In genomic region chr12:64675795-64676194, GRCh38 we compare ENCODE assay signal across 10 cellular contexts.
A peak's percentile ranks its signal among the peaks of the same experiment; 100 is the strongest.
DNase-seq lines count a peak whose midpoint lies in the region; ATAC-seq, FAIRE-seq and TF ChIP-seq lines count a peak whose summit lies in the region.
"Had no signal": no experiment of that assay in that cellular context is flagged by ENCODE, and none has a peak within 500 bp of the region (broad histone marks: within the 10 kb centered on the region; RNA-seq: fewer than 3 reads in every experiment).

No MANE protein-coding gene starts in this region.

- H3K27ac Mint-ChIP-seq in CD8-positive, alpha-beta T cell, result peak overlapping the region; percentile 98
- H3K27ac Mint-ChIP-seq in naive thymus-derived CD4-positive, alpha-beta T cell, result peak overlapping the region; percentile 76 to 100 (median 97)
- H3K27ac Mint-ChIP-seq: stimulated activated naive B cell treated with anti-CD40 and anti-IgM and Interleukin-4, amounts not matched to agents 10 μg/mL and 1 μg/mL and 100 μg/mL, for 72 hours had no signal

- peaks cover 7% of the 10 kb centered on the region for H3K36me3 Mint-ChIP-seq in CD8-positive, alpha-beta T cell
- H3K36me3 Mint-ChIP-seq in naive thymus-derived CD4-positive, alpha-beta T cell, result peaks cover 0 to 33% (median 5%) of the 10 kb centered on the region in 5 donors

- CTCF ChIA-PET in CD8-positive, alpha-beta T cell (lab: Charles Lee), result interaction anchor here (1.0 to 1.4 kb wide), 3 partner anchors 10 to 67 kb away, joined by 3 to 4 read pairs (median 4); no protein-coding TSS in a partner anchor
- CTCF ChIA-PET in Panc1 (lab: Charles Lee), result no interaction called here
- CTCF ChIA-PET in naive thymus-derived CD4-positive, alpha-beta T cell (lab: Charles Lee), result interaction anchor here (1.2 to 2.7 kb wide), 2 partner anchors 14 to 67 kb away, joined by 3 to 12 read pairs; no protein-coding TSS in a partner anchor

- FAIRE-seq in HTR-8/SVneo (lab: Jason Lieb, UNC), result no peak

- POLR2A ChIA-PET in CD8-positive, alpha-beta T cell (lab: Charles Lee), result interaction anchor here (0.9 to 2.6 kb wide), 3 partner anchors 9 to 19 kb away, joined by 3 to 13 read pairs (median 9); no protein-coding TSS in a partner anchor
- POLR2A ChIA-PET in Panc1 (lab: Charles Lee), result interaction anchor here (0.6 kb wide), 1 partner anchor 26 kb away, joined by 6 read pairs; no protein-coding TSS in a partner anchor
- POLR2A ChIA-PET in naive thymus-derived CD4-positive, alpha-beta T cell (lab: Charles Lee), result interaction anchor here (21.7 to 35.2 kb wide), 3 partner anchors 0 to 63 kb away, joined by 751 to 900 read pairs (median 751); partner anchors contain the start of gene RASSF3

- no peak overlapping the region for H3K4me3 ChIP-seq in CD8-positive, alpha-beta T cell (ENCODE audit: low read depth, low read length)
- H3K4me3 ChIP-seq in Panc1 (ENCODE audit: low read depth in 2 of 2, low read length in 2 of 2), result no peak overlapping the region
- no peak overlapping the region for H3K4me3 ChIP-seq in naive thymus-derived CD4-positive, alpha-beta T cell (ENCODE audit: low read length)

- intact Hi-C loops in CD8-positive, alpha-beta T cell (cut with DNase I, micrococcal nuclease), result loop anchor here in 1 of 2 experiments (2.0 kb wide), 1 partner anchor 41 kb away; no protein-coding TSS in a partner anchor
- intact Hi-C loops in Panc1 (cut with micrococcal nuclease; ENCODE audit: unreplicated experiment), result no loop called here
- intact Hi-C loops in naive thymus-derived CD4-positive, alpha-beta T cell (cut with micrococcal nuclease), result no loop called here

- peak overlapping the region; percentile 61 for H3K4me3 Mint-ChIP-seq in CD8-positive, alpha-beta T cell
- H3K4me3 Mint-ChIP-seq in naive thymus-derived CD4-positive, alpha-beta T cell, result peak overlapping the region; percentile 58 to 85 (median 70)
- H3K4me3 Mint-ChIP-seq: stimulated activated naive B cell treated with anti-CD40 and anti-IgM and Interleukin-4, amounts not matched to agents 10 μg/mL and 1 μg/mL and 100 μg/mL, for 72 hours had no signal

- BruUV-seq in Panc1 (replicated peaks; lab: Mats Ljungman, UMichigan), result no TSS peak

- H3K27me3 ChIP-seq in CD8-positive, alpha-beta T cell (ENCODE audit: insufficient read depth, low read length), result no peaks in the 10 kb centered on the region
- H3K27me3 ChIP-seq in Panc1 (ENCODE audit: control insufficient read depth, insufficient read depth, low read length), result no peaks in the 10 kb centered on the region
- H3K27me3 ChIP-seq in naive thymus-derived CD4-positive, alpha-beta T cell (ENCODE audit: control insufficient read depth in 2 of 2, insufficient read depth in 2 of 2, low read length in 2 of 2), result no peaks in the 10 kb centered on the region

- H3K27me3 Mint-ChIP-seq in CD8-positive, alpha-beta T cell (ENCODE audit: low read depth), result no peaks in the 10 kb centered on the region
- no peaks in the 10 kb centered on the region for H3K27me3 Mint-ChIP-seq in naive thymus-derived CD4-positive, alpha-beta T cell
- H3K27me3 Mint-ChIP-seq: stimulated activated naive B cell treated with anti-CD40 and anti-IgM and Interleukin-4, amounts not matched to agents 10 μg/mL and 1 μg/mL and 100 μg/mL, for 72 hours had no signal

- no peaks in the 10 kb centered on the region for H3K9me3 Mint-ChIP-seq in CD8-positive, alpha-beta T cell
- peaks cover 0 to 4% (median 0%) of the 10 kb centered on the region in 11 donors for H3K9me3 Mint-ChIP-seq in naive thymus-derived CD4-positive, alpha-beta T cell
- H3K9me3 Mint-ChIP-seq: stimulated activated naive B cell treated with anti-CD40 and anti-IgM and Interleukin-4, amounts not matched to agents 10 μg/mL and 1 μg/mL and 100 μg/mL, for 72 hours had no signal

- no peaks in the 10 kb centered on the region for H3K36me3 ChIP-seq in CD8-positive, alpha-beta T cell (ENCODE audit: insufficient read depth, low read length)
- H3K36me3 ChIP-seq in Panc1 (ENCODE audit: control insufficient read depth, insufficient read depth, low read length), result no peaks in the 10 kb centered on the region
- H3K36me3 ChIP-seq in naive thymus-derived CD4-positive, alpha-beta T cell (ENCODE audit: control insufficient read depth in 2 of 3, insufficient read depth in 3 of 3, low read length in 3 of 3), result no peaks in the 10 kb centered on the region

- H3K9me3 ChIP-seq in CD8-positive, alpha-beta T cell (ENCODE audit: low read length), result no peaks in the 10 kb centered on the region
- H3K9me3 ChIP-seq in Panc1 (ENCODE audit: control insufficient read depth, insufficient read depth, low read depth, low read length), result no peaks in the 10 kb centered on the region
- no peaks in the 10 kb centered on the region for H3K9me3 ChIP-seq in naive thymus-derived CD4-positive, alpha-beta T cell (ENCODE audit: control insufficient read depth in 2 of 3, low read length in 3 of 3)

- DNase-seq in CD8-positive, alpha-beta T cell, result no peak
- DNase-seq in Panc1 (ENCODE audit: low read depth, low spot score), result no peak
- DNase-seq in dermis microvascular lymphatic vessel endothelial cell (ENCODE audit: low read depth in 2 of 2), result peak; percentile 45 to 84
- DNase-seq in naive thymus-derived CD4-positive, alpha-beta T cell, result peak in 3 of 9 donors; percentile 39 to 48 (median 40)
- no peak for DNase-seq in amygdala (lab: John Stamatoyannopoulos, UW)
- DNase-seq in GM13976 (ENCODE audit: low spot score), result no peak
- DNase-seq in GM13977 (ENCODE audit: low spot score), result no peak
- no peak for DNase-seq in HTR-8/SVneo (ENCODE audit: insufficient read length, low spot score)
- DNase-seq: activated gamma-delta T cell treated with Interleukin-2 at 50 U/mL for 16 hours; stimulated activated naive B cell treated with anti-CD40 and anti-IgM and Interleukin-4, amounts not matched to agents 10 μg/mL and 1 μg/mL and 100 μg/mL, for 72 hours had no signal

- ATAC-seq in CD8-positive, alpha-beta T cell, result no peak
- ATAC-seq in Panc1, result no peak
- no peak for ATAC-seq in naive thymus-derived CD4-positive, alpha-beta T cell
- ATAC-seq: stimulated activated naive B cell treated with anti-CD40 and anti-IgM and Interleukin-4, amounts not matched to agents 10 μg/mL and 1 μg/mL and 100 μg/mL, for 72 hours had no signal

- in situ Hi-C loops in Panc1 (cut with HindIII; ENCODE audit: low pct_unique_long_range_greater_than_20kb, low sequenced_read_pairs) (no loop called here), GM13976 (cut with MboI; ENCODE audit: low sequenced_read_pairs, unreplicated experiment) (no loop called here), GM13977 (cut with MboI; ENCODE audit: low pct_unique_long_range_greater_than_20kb, low sequenced_read_pairs, unreplicated experiment) (no loop called here)

- TF ChIP-seq CTCF in CD8-positive, alpha-beta T cell (IDR thresholded peaks at IDR 0.05), result no peak
- TF ChIP-seq CTCF in Panc1 (IDR thresholded peaks at IDR 0.05) (no peak), GM13976 (IDR thresholded peaks at IDR 0.05; ENCODE audit: borderline replicate concordance, control extremely low read depth, extremely low read depth, insufficient read depth, missing control alignments) (no peak), GM13977 (IDR thresholded peaks at IDR 0.05; ENCODE audit: extremely low read depth, insufficient read depth, missing control alignments) (no peak)

- H3K4me1 Mint-ChIP-seq in CD8-positive, alpha-beta T cell (ENCODE audit: low read depth), result peaks cover 87% of the 10 kb centered on the region
- peaks cover 60 to 96% (median 88%) of the 10 kb centered on the region in 7 donors for H3K4me1 Mint-ChIP-seq in naive thymus-derived CD4-positive, alpha-beta T cell

- peaks cover 95% of the 10 kb centered on the region for H3K4me1 ChIP-seq in CD8-positive, alpha-beta T cell (ENCODE audit: insufficient read depth, low read length)
- peaks cover 90% of the 10 kb centered on the region for H3K4me1 ChIP-seq in Panc1 (ENCODE audit: control insufficient read depth, insufficient read depth, low read length)
- H3K4me1 ChIP-seq in naive thymus-derived CD4-positive, alpha-beta T cell (ENCODE audit: control insufficient read depth in 2 of 2, insufficient read depth in 2 of 2, low read length in 2 of 2), result peaks cover 93 to 97% of the 10 kb centered on the region in 2 donors

- peak overlapping the region; percentile 66 for H3K27ac ChIP-seq in CD8-positive, alpha-beta T cell (ENCODE audit: low read depth, low read length)
- H3K27ac ChIP-seq in Panc1 (ENCODE audit: low read length), result peak overlapping the region; percentile 64
- H3K27ac ChIP-seq in naive thymus-derived CD4-positive, alpha-beta T cell (ENCODE audit: low read depth, low read length), result peak overlapping the region; percentile 76

Comparison
In these comparisons a context has a peak if more than half of its experiments do, and no peak if none do; other contexts are left out.
1. DNase-seq: peak in dermis microvascular lymphatic vessel endothelial cell (2 of 2); none in CD8-positive, alpha-beta T cell (0 of 7), Panc1 (single experiment), amygdala (0 of 56), GM13976 (single experiment), GM13977 (single experiment) and HTR-8/SVneo (single experiment).
2. Peak in every context shown above with its lines, with median percentiles within 50 percentile points of each other: H3K27ac ChIP-seq.